ENCODE assay signal across 23 cellular contexts in genomic region chr2:3144856-3145255, GRCh38.
"Had no signal": no experiment of that assay in that cellular context is flagged by ENCODE, and none has a peak within 500 bp of the region (broad histone marks: within the 10 kb centered on the region; RNA-seq: fewer than 3 reads in every experiment).

No MANE protein-coding gene starts in this region.

- H3K36me3 Mint-ChIP-seq: natural killer cell had no signal

- H3K4me1 ChIP-seq: esophagus muscularis mucosa, gastrocnemius medialis, heart right ventricle, psoas muscle, right lobe of liver, testis, transverse colon had no signal

- H3K36me3 ChIP-seq: esophagus muscularis mucosa, gastrocnemius medialis, heart right ventricle, ovary, right lobe of liver, spleen, transverse colon had no signal

- H3K27ac ChIP-seq: epithelial cell of prostate, esophagus muscularis mucosa, gastrocnemius medialis, heart right ventricle, ovary, psoas muscle, right lobe of liver, spleen, testis, transverse colon had no signal

- H3K4me3 ChIP-seq: esophagus muscularis mucosa, gastrocnemius medialis, heart right ventricle, mucosa of descending colon, ovary, psoas muscle, right lobe of liver, spleen, testis, transverse colon had no signal

- H3K9me3 Mint-ChIP-seq: dendritic cell treated with granulocyte-macrophage colony-stimulating factor and Interleukin-4, amounts not matched to agents 40 ng/mL and 50 ng/mL, for 4 days; effector memory CD8-positive, alpha-beta T cell; natural killer cell; stimulated activated memory B cell treated with anti-CD40 and anti-IgM and Interleukin-4, amounts not matched to agents 10 μg/mL and 1 μg/mL and 100 μg/mL, for 72 hours; stimulated activated naive CD8-positive, alpha-beta T cell treated with anti-CD3 and anti-CD28 coated beads, Interleukin-15, Interleukin-2, amounts not matched to agents 100 ng/mL and 50 ng/mL, for 24 hours had no signal

- H3K4me3 Mint-ChIP-seq: dendritic cell treated with granulocyte-macrophage colony-stimulating factor and Interleukin-4, amounts not matched to agents 40 ng/mL and 50 ng/mL, for 4 days; effector memory CD8-positive, alpha-beta T cell; natural killer cell; stimulated activated memory B cell treated with anti-CD40 and anti-IgM and Interleukin-4, amounts not matched to agents 10 μg/mL and 1 μg/mL and 100 μg/mL, for 72 hours; stimulated activated naive CD8-positive, alpha-beta T cell treated with anti-CD3 and anti-CD28 coated beads, Interleukin-15, Interleukin-2, amounts not matched to agents 100 ng/mL and 50 ng/mL, for 24 hours had no signal

- H3K27me3 Mint-ChIP-seq: dendritic cell treated with granulocyte-macrophage colony-stimulating factor and Interleukin-4, amounts not matched to agents 40 ng/mL and 50 ng/mL, for 4 days; effector memory CD8-positive, alpha-beta T cell; stimulated activated memory B cell treated with anti-CD40 and anti-IgM and Interleukin-4, amounts not matched to agents 10 μg/mL and 1 μg/mL and 100 μg/mL, for 72 hours; stimulated activated naive CD8-positive, alpha-beta T cell treated with anti-CD3 and anti-CD28 coated beads, Interleukin-15, Interleukin-2, amounts not matched to agents 100 ng/mL and 50 ng/mL, for 24 hours had no signal

- H3K27me3 ChIP-seq: gastrocnemius medialis, heart right ventricle, ovary, right lobe of liver, spleen, testis, transverse colon had no signal

- ATAC-seq: effector memory CD8-positive, alpha-beta T cell; gastrocnemius medialis; heart right ventricle; mucosa of descending colon; natural killer cell; psoas muscle; right lobe of liver; stimulated activated memory B cell treated with anti-CD40 and anti-IgM and Interleukin-4, amounts not matched to agents 10 μg/mL and 1 μg/mL and 100 μg/mL, for 72 hours had no signal

- H3K27ac Mint-ChIP-seq: dendritic cell treated with granulocyte-macrophage colony-stimulating factor and Interleukin-4, amounts not matched to agents 40 ng/mL and 50 ng/mL, for 4 days; effector memory CD8-positive, alpha-beta T cell; natural killer cell; stimulated activated memory B cell treated with anti-CD40 and anti-IgM and Interleukin-4, amounts not matched to agents 10 μg/mL and 1 μg/mL and 100 μg/mL, for 72 hours; stimulated activated naive CD8-positive, alpha-beta T cell treated with anti-CD3 and anti-CD28 coated beads, Interleukin-15, Interleukin-2, amounts not matched to agents 100 ng/mL and 50 ng/mL, for 24 hours had no signal

- H3K9me3 ChIP-seq: esophagus muscularis mucosa, gastrocnemius medialis, heart right ventricle, mucosa of descending colon, ovary, psoas muscle, right lobe of liver, spleen, testis, transverse colon had no signal

- H3K4me1 Mint-ChIP-seq: stimulated activated memory B cell treated with anti-CD40 and anti-IgM and Interleukin-4, amounts not matched to agents 10 μg/mL and 1 μg/mL and 100 μg/mL, for 72 hours had no signal

- DNase-seq: effector memory CD8-positive, alpha-beta T cell; gastrocnemius medialis; heart right ventricle; hypothalamus; kidney glomerular epithelial cell; mammary epithelial cell; mucosa of descending colon; natural killer cell; ovary; psoas muscle; retina; right lobe of liver; spleen; stimulated activated CD4-positive, alpha-beta T cell treated with anti-CD3 and anti-CD28 coated beads, Interleukin-15, amount 100 ng/mL, for 24 hours; stimulated activated CD4-positive, alpha-beta T cell treated with anti-CD3 and anti-CD28 coated beads, Interleukin-1b, Interleukin-23, amount 100 ng/mL, for 48 hours; stimulated activated CD4-positive, alpha-beta T cell treated with anti-CD3 and anti-CD28 coated beads, Interleukin-4, amount 100 ng/mL, for 24 hours; testis; transverse colon had no signal
